ENCODE assay signal across 9 cellular contexts in the genomic region with DNA sequence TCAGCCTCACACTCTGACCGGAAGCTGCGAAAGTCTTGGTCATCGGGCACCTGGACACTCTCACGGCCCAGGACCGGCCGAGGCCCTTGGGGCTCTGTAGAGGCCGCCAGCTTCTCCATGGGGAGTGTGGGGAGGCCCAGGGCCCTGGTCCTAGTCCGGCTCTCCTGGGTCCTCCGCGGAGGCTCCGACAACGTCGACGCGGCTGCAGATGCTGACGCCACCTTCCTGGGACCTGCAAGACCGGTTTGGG. TPM values are rescaled to one million over a fixed set of nuclear protein-coding genes. Genes with fewer than 3 reads are reported as not detected.
DNase-seq lines count a peak whose midpoint lies in the region; ATAC-seq, FAIRE-seq and TF ChIP-seq lines count a peak whose summit lies in the region.
"Had no signal": no experiment of that assay in that cellular context is flagged by ENCODE, and none has a peak within 500 bp of the region (broad histone marks: within the 10 kb centered on the region; RNA-seq: fewer than 3 reads in every experiment).

No MANE protein-coding gene starts in this region.

- H3K36me3 Mint-ChIP-seq in T-helper 1 cell treated with Interleukin-12 subunit alpha and Interleukin-12 subunit beta and Interleukin-4 antibody, amounts not matched to agents 30 μg/mL and 1 μg/mL, for 36 hours (ENCODE audit: low read depth): peaks cover 8% of the 10 kb centered on the region
- H3K36me3 Mint-ChIP-seq in activated T-helper 17 cell treated with anti-CD3 and anti-CD28 coated beads, Interleukin-2, amount 50 U/mL, for 72 hours (ENCODE audit: low read depth): no peaks in the 10 kb centered on the region

- WGBS in testis, 2 donors: 21% methylated on average over 17 of the region's 17 CpGs; no CpG with 5 or more reads in 1 of the 2 donors

- H3K9me3 ChIP-seq in keratinocyte (ENCODE audit: control insufficient read depth, low read depth, low read length) (no peaks in the 10 kb centered on the region), testis (no peaks in the 10 kb centered on the region)

- intact Hi-C loops in testis (cut with DNase I; ENCODE audit: low total_unique reads): no loop called here

- DNase-seq in T-helper 1 cell (no peak), keratinocyte (ENCODE audit: low read depth, low spot score) (no peak), testis (no peak), glomerular visceral epithelial cell (ENCODE audit: extremely low spot score) (no peak)
- DNase-seq in activated CD4-positive, CD25-positive, alpha-beta regulatory T cell treated with anti-CD3 and anti-CD28 coated beads, Interleukin-2, amount 50 U/mL, for 72 hours: no peak

- H3K27ac ChIP-seq in keratinocyte (ENCODE audit: control insufficient read depth, insufficient read depth, low read length): peak overlapping the region; percentile 10
- H3K27ac ChIP-seq in testis: peak overlapping the region in 1 of 2 donors; percentile 41

- peak overlapping the region; percentile 27 for H2AFZ ChIP-seq in keratinocyte (ENCODE audit: control insufficient read depth, low read length)

- peak overlapping the region; percentile 67 for H3K4me3 Mint-ChIP-seq in T-helper 1 cell treated with Interleukin-12 subunit alpha and Interleukin-12 subunit beta and Interleukin-4 antibody, amounts not matched to agents 30 μg/mL and 1 μg/mL, for 36 hours
- H3K4me3 Mint-ChIP-seq in activated T-helper 17 cell treated with anti-CD3 and anti-CD28 coated beads, Interleukin-2, amount 50 U/mL, for 72 hours: peak overlapping the region; percentile 55

- H3K9ac ChIP-seq in keratinocyte (ENCODE audit: control insufficient read depth, extremely low read depth, insufficient read depth, low read length): peak overlapping the region; percentile 63

- H3K27ac Mint-ChIP-seq in T-helper 1 cell treated with Interleukin-12 subunit alpha and Interleukin-12 subunit beta and Interleukin-4 antibody, amounts not matched to agents 30 μg/mL and 1 μg/mL, for 36 hours: no peak overlapping the region
- H3K27ac Mint-ChIP-seq in activated T-helper 17 cell treated with anti-CD3 and anti-CD28 coated beads, Interleukin-2, amount 50 U/mL, for 72 hours: no peak overlapping the region

- peaks cover 23% of the 10 kb centered on the region for H3K4me1 Mint-ChIP-seq in T-helper 1 cell treated with Interleukin-12 subunit alpha and Interleukin-12 subunit beta and Interleukin-4 antibody, amounts not matched to agents 30 μg/mL and 1 μg/mL, for 36 hours (ENCODE audit: low read depth)
- H3K4me1 Mint-ChIP-seq in activated T-helper 17 cell treated with anti-CD3 and anti-CD28 coated beads, Interleukin-2, amount 50 U/mL, for 72 hours: peaks cover 17% of the 10 kb centered on the region

- no peaks in the 10 kb centered on the region for H3K9me3 Mint-ChIP-seq in T-helper 1 cell treated with Interleukin-12 subunit alpha and Interleukin-12 subunit beta and Interleukin-4 antibody, amounts not matched to agents 30 μg/mL and 1 μg/mL, for 36 hours
- H3K9me3 Mint-ChIP-seq in activated T-helper 17 cell treated with anti-CD3 and anti-CD28 coated beads, Interleukin-2, amount 50 U/mL, for 72 hours: no peaks in the 10 kb centered on the region

- no peak for FAIRE-seq in keratinocyte (lab: Jason Lieb, UNC)
- FAIRE-seq: G401.6 had no signal

- peak; percentile 2 for ATAC-seq in activated T-helper 17 cell treated with anti-CD3 and anti-CD28 coated beads, Interleukin-2, amount 50 U/mL, for 72 hours (replicated peaks)
- no peak for ATAC-seq in GM19324 (IDR thresholded peaks at IDR 0.05; ENCODE audit: low FRiP score, unreplicated experiment)

- no peaks in the 10 kb centered on the region for H3K27me3 Mint-ChIP-seq in T-helper 1 cell treated with Interleukin-12 subunit alpha and Interleukin-12 subunit beta and Interleukin-4 antibody, amounts not matched to agents 30 μg/mL and 1 μg/mL, for 36 hours (ENCODE audit: low read depth)
- H3K27me3 Mint-ChIP-seq in activated T-helper 17 cell treated with anti-CD3 and anti-CD28 coated beads, Interleukin-2, amount 50 U/mL, for 72 hours: no peaks in the 10 kb centered on the region

- H3K36me3 ChIP-seq in keratinocyte (ENCODE audit: control insufficient read depth in 2 of 2, extremely low read depth in 1 of 2, insufficient read depth in 2 of 2, low read length in 2 of 2) (peaks cover 0 to 5% of the 10 kb centered on the region in 2 experiments), testis (ENCODE audit: low read depth, missing control alignments) (no peaks in the 10 kb centered on the region)

- H3K4me1 ChIP-seq in keratinocyte (ENCODE audit: control insufficient read depth, extremely low read depth, insufficient read depth, low read length) (peaks cover 19% of the 10 kb centered on the region), testis (peaks cover 16% of the 10 kb centered on the region)

- no peak for TF ChIP-seq CTCF in keratinocyte (optimal IDR thresholded peaks at IDR 0.05 in 1 of 3, IDR thresholded peaks at IDR 0.05 in 1 of 3, conservative IDR thresholded peaks at IDR 0.05 in 1 of 3; ENCODE audit: extremely low read depth in 1 of 3, insufficient read depth in 2 of 3, low read length in 3 of 3)
- TF ChIP-seq CTCF in testis (IDR thresholded peaks at IDR 0.05): no peak

- H3K79me2 ChIP-seq in keratinocyte (ENCODE audit: control insufficient read depth, insufficient read depth, low read length): no peaks in the 10 kb centered on the region

- no peak for TF ChIP-seq POLR2A in testis (IDR thresholded peaks at IDR 0.05)

- no peaks in the 10 kb centered on the region for H4K20me1 ChIP-seq in keratinocyte (ENCODE audit: control insufficient read depth, extremely low read depth, insufficient read depth, low read length)

- H3K4me3 ChIP-seq in keratinocyte (ENCODE audit: control insufficient read depth in 2 of 3, extremely low read depth in 1 of 3, insufficient read depth in 2 of 3, low read depth in 1 of 3, low read length in 3 of 3): peak overlapping the region; percentile 39 to 70 (median 61)
- H3K4me3 ChIP-seq in testis: peak overlapping the region; percentile 61 to 62

- H3K27me3 ChIP-seq in keratinocyte (ENCODE audit: control insufficient read depth, extremely low read depth, insufficient read depth, low read length) (no peaks in the 10 kb centered on the region), testis (no peaks in the 10 kb centered on the region)

- H3K9me1 ChIP-seq in keratinocyte (ENCODE audit: control insufficient read depth, extremely low read depth, insufficient read depth, low read length): no peaks in the 10 kb centered on the region

- dilution Hi-C loops in keratinocyte (cut with MboI; ENCODE audit: extremely low pct_ligation_motif_present, low sequenced_read_pairs): no loop called here

- H3K4me2 ChIP-seq in keratinocyte (ENCODE audit: control insufficient read depth, extremely low read depth, insufficient read depth, low read depth, low read length): peak overlapping the region; percentile 79

RNA-seq across cellular contexts. Expression of gene STARD10, which starts 12.9 kb away (rescaled TPM):
- total RNA-seq in activated T-helper 17 cell treated with anti-CD3 and anti-CD28 coated beads, Interleukin-2, amount 50 U/mL, for 72 hours: 10 to 100 TPM in 1 of 2 donors, 1 to 10 TPM in 1; 7.7 to 16.4 TPM
- polyA plus RNA-seq in keratinocyte (67.0 to 115 TPM (median 79.2 TPM) in 3 replicates), testis (ENCODE audit: insufficient read depth, low read depth, low replicate concordance) (379 TPM)
- 37.5 TPM for polyA plus RNA-seq in keratinocyte (2011; ENCODE audit: low read depth)
- polyA plus RNA-seq in keratinocyte (2011; cell fraction: cytosol; rRNA removed): 85.7 and 109 TPM in 2 replicates
- polyA plus RNA-seq in keratinocyte (2011; cell fraction: nucleus; rRNA removed): 33.0 and 34.4 TPM in 2 replicates
- polyA plus RNA-seq in keratinocyte (2012; ENCODE audit: low replicate concordance): 60.4 and 67.0 TPM in 2 replicates
- polyA minus RNA-seq in keratinocyte: 60.1 to 123 TPM (median 113 TPM) in 3 replicates
- polyA minus RNA-seq in keratinocyte (2011; cell fraction: cytosol; rRNA and poly(A)+ RNA removed): 104 TPM
- polyA minus RNA-seq in keratinocyte (2011; cell fraction: nucleus; rRNA and poly(A)+ RNA removed): 18.1 and 21.2 TPM in 2 replicates
- total RNA-seq in testis: 100 to 1,000 TPM; 130 to 202 TPM

RNA-seq across cellular contexts. Expression of gene ARAP1, which starts 28.8 kb away (rescaled TPM):
- 100 to 1,000 TPM in 1 of 2 donors, 10 to 100 TPM in 1; 98.0 to 216 TPM for total RNA-seq in activated T-helper 17 cell treated with anti-CD3 and anti-CD28 coated beads, Interleukin-2, amount 50 U/mL, for 72 hours
- polyA plus RNA-seq in keratinocyte (32.8 to 41.4 TPM (median 36.1 TPM) in 3 replicates), testis (ENCODE audit: insufficient read depth, low read depth, low replicate concordance) (46.9 TPM)
- polyA plus RNA-seq in keratinocyte (2011; ENCODE audit: low read depth): 66.3 TPM
- polyA plus RNA-seq in keratinocyte (2011; cell fraction: cytosol; rRNA removed): 15.4 and 32.8 TPM in 2 replicates
- 67.7 and 82.5 TPM in 2 replicates for polyA plus RNA-seq in keratinocyte (2011; cell fraction: nucleus; rRNA removed)
- 37.8 and 43.0 TPM in 2 replicates for polyA plus RNA-seq in keratinocyte (2012; ENCODE audit: low replicate concordance)
- 55.8 to 89.2 TPM (median 62.3 TPM) in 3 replicates for polyA minus RNA-seq in keratinocyte
- 79.2 TPM for polyA minus RNA-seq in keratinocyte (2011; cell fraction: cytosol; rRNA and poly(A)+ RNA removed)
- polyA minus RNA-seq in keratinocyte (2011; cell fraction: nucleus; rRNA and poly(A)+ RNA removed): 59.9 and 66.4 TPM in 2 replicates
- 10 to 100 TPM; 65.2 to 88.3 TPM for total RNA-seq in testis

RNA-seq across cellular contexts. Expression of gene ATG16L2, which starts 33.2 kb away (rescaled TPM):
- total RNA-seq in activated T-helper 17 cell treated with anti-CD3 and anti-CD28 coated beads, Interleukin-2, amount 50 U/mL, for 72 hours: 100 to 1,000 TPM in 1 of 2 donors, 10 to 100 TPM in 1; 85.3 to 127 TPM
- 8.0 to 18.3 TPM (median 9.9 TPM) in 3 replicates for polyA plus RNA-seq in keratinocyte
- polyA plus RNA-seq in keratinocyte (2011; ENCODE audit: low read depth): 15.6 TPM
- polyA plus RNA-seq in keratinocyte (2011; cell fraction: cytosol; rRNA removed): 1.3 and 2.6 TPM in 2 replicates
- polyA plus RNA-seq in keratinocyte (2011; cell fraction: nucleus; rRNA removed): 62.1 and 74.2 TPM in 2 replicates
- 5.4 and 39.3 TPM in 2 replicates for polyA plus RNA-seq in keratinocyte (2012; ENCODE audit: low replicate concordance)
- 7.0 to 9.6 TPM (median 7.1 TPM) in 3 replicates for polyA minus RNA-seq in keratinocyte
- polyA minus RNA-seq in keratinocyte (2011; cell fraction: cytosol; rRNA and poly(A)+ RNA removed): 3.1 TPM
- polyA minus RNA-seq in keratinocyte (2011; cell fraction: nucleus; rRNA and poly(A)+ RNA removed): 9.6 and 17.8 TPM in 2 replicates
- 10 to 100 TPM; 33.8 to 39.5 TPM for total RNA-seq in testis
- polyA plus RNA-seq in testis (ENCODE audit: insufficient read depth, low read depth, low replicate concordance): 16.2 TPM

Comparison
In these comparisons a context has a peak if more than half of its experiments do, and no peak if none do; other contexts are left out.
1. RNA of gene STARD10, which starts 12.9 kb away (total RNA-seq): 130 to 202 TPM in testis; 7.7 to 16.4 TPM in activated T-helper 17 cell treated with anti-CD3 and anti-CD28 coated beads, Interleukin-2, amount 50 U/mL, for 72 hours; every median in the first group is over 4 times any median in the second.